In the genomic region with DNA sequence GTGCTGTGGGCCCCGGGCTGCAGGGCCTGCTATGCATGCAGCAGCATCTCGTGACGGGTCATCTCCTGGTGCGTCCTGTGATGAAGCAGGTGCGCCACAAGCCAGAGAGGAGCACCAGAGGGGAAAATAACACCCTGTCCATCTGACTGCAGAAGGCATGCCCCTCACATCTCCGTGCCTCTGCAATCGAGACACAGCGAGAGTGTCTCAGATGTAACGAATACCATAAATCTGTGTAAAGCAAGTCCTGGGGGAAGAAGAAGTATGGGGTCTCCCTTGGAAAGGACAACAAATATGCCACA, we compare ENCODE assay signal across 1 cellular context.
TF ChIP-seq lines count a peak whose summit lies in the region.

No MANE protein-coding gene starts in this region.

TF ChIP-seq in GM12878, 131 proteins besides CTCF, POLR2A, EP300 and RAD21 (continued from another document):
- TF ChIP-seq, protein P1, sequence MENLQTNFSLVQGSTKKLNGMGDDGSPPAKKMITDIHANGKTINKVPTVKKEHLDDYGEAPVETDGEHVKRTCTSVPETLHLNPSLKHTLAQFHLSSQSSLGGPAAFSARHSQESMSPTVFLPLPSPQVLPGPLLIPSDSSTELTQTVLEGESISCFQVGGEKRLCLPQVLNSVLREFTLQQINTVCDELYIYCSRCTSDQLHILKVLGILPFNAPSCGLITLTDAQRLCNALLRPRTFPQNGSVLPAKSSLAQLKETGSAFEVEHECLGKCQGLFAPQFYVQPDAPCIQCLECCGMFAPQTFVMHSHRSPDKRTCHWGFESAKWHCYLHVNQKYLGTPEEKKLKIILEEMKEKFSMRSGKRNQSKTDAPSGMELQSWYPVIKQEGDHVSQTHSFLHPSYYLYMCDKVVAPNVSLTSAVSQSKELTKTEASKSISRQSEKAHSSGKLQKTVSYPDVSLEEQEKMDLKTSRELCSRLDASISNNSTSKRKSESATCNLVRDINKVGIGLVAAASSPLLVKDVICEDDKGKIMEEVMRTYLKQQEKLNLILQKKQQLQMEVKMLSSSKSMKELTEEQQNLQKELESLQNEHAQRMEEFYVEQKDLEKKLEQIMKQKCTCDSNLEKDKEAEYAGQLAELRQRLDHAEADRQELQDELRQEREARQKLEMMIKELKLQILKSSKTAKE (IDR thresholded peaks at IDR 0.05; ENCODE audit: low read depth, poor library complexity, severe bottlenecking) = no peak
- TF ChIP-seq FOXK2 (IDR thresholded peaks at IDR 0.05) (no peak), SIX5 (IDR thresholded peaks at IDR 0.05; ENCODE audit: low read depth, low read length, severe bottlenecking) (no peak)
